ENCODE assay signal across 15 cellular contexts in genomic region chr12:6280672-6281071, GRCh38. TPM values are rescaled to one million over a fixed set of nuclear protein-coding genes. Genes with fewer than 3 reads are reported as not detected.
A peak's percentile ranks its signal among the peaks of the same experiment; 100 is the strongest.
DNase-seq lines count a peak whose midpoint lies in the region; ATAC-seq, FAIRE-seq and TF ChIP-seq lines count a peak whose summit lies in the region.
"Had no signal": no experiment of that assay in that cellular context is flagged by ENCODE, and none has a peak within 500 bp of the region (broad histone marks: within the 10 kb centered on the region; RNA-seq: fewer than 3 reads in every experiment).

No MANE protein-coding gene starts in this region.

- FAIRE-seq in keratinocyte (lab: Jason Lieb, UNC): no peak

- peaks cover 47% of the 10 kb centered on the region for H3K4me1 ChIP-seq in keratinocyte (ENCODE audit: control insufficient read depth, extremely low read depth, insufficient read depth, low read length)

- H2AFZ ChIP-seq in keratinocyte (ENCODE audit: control insufficient read depth, low read length): no peak overlapping the region

- H3K27ac Mint-ChIP-seq in T-helper 17 cell: no peak overlapping the region

- H3K27ac ChIP-seq in C4-2B: peak overlapping the region; percentile 95
- peak overlapping the region; percentile 95 for H3K27ac ChIP-seq in keratinocyte (ENCODE audit: control insufficient read depth, insufficient read depth, low read length)
- H3K27ac ChIP-seq in skin epidermis: peak overlapping the region in 15 of 21 experiments; percentile 14 to 96 (median 58)

- H3K4me3 ChIP-seq in keratinocyte (ENCODE audit: control insufficient read depth in 2 of 3, extremely low read depth in 1 of 3, insufficient read depth in 2 of 3, low read depth in 1 of 3, low read length in 3 of 3): no peak overlapping the region
- H3K4me3 ChIP-seq in skin epidermis: no peak overlapping the region
- H3K4me3 ChIP-seq: lung had no signal

- H3K4me2 ChIP-seq in keratinocyte (ENCODE audit: control insufficient read depth, extremely low read depth, insufficient read depth, low read depth, low read length): peak overlapping the region; percentile 89

- ATAC-seq in T-helper 17 cell (no peak), HG02763 (IDR thresholded peaks at IDR 0.05; ENCODE audit: unreplicated experiment) (no peak)

- no peaks in the 10 kb centered on the region for H4K20me1 ChIP-seq in keratinocyte (ENCODE audit: control insufficient read depth, extremely low read depth, insufficient read depth, low read length)

- H3K9ac ChIP-seq in keratinocyte (ENCODE audit: control insufficient read depth, extremely low read depth, insufficient read depth, low read length): peak overlapping the region; percentile 85

- peaks cover 16% of the 10 kb centered on the region for H3K4me1 Mint-ChIP-seq in T-helper 17 cell

- H3K79me2 ChIP-seq in keratinocyte (ENCODE audit: control insufficient read depth, insufficient read depth, low read length): no peaks in the 10 kb centered on the region

- H3K36me3 Mint-ChIP-seq in T-helper 17 cell (ENCODE audit: low read depth): no peaks in the 10 kb centered on the region

- H3K27me3 Mint-ChIP-seq in T-helper 17 cell: peaks cover 39% of the 10 kb centered on the region

- H3K4me3 Mint-ChIP-seq in T-helper 17 cell: peak overlapping the region; percentile 73

- H3K27me3 ChIP-seq in keratinocyte (ENCODE audit: control insufficient read depth, extremely low read depth, insufficient read depth, low read length): no peaks in the 10 kb centered on the region

- H3K9me3 ChIP-seq in T-helper 17 cell (ENCODE audit: control insufficient read depth, low read length, poor library complexity, severe bottlenecking): no peaks in the 10 kb centered on the region
- no peaks in the 10 kb centered on the region for H3K9me3 ChIP-seq in keratinocyte (ENCODE audit: control insufficient read depth, low read depth, low read length)

- TF ChIP-seq CTCF in C4-2B (conservative IDR thresholded peaks at IDR 0.05) (no peak), keratinocyte (optimal IDR thresholded peaks at IDR 0.05 in 1 of 3, IDR thresholded peaks at IDR 0.05 in 1 of 3, conservative IDR thresholded peaks at IDR 0.05 in 1 of 3; ENCODE audit: extremely low read depth in 1 of 3, insufficient read depth in 2 of 3, low read length in 3 of 3) (no peak)

- DNase-seq in T-helper 17 cell (no peak), keratinocyte (ENCODE audit: low read depth, low spot score) (no peak), DMS 273 (lab: John Stamatoyannopoulos, UW; ENCODE audit: unreplicated experiment) (no peak), GF-D8 (lab: John Stamatoyannopoulos, UW) (no peak), pons (ENCODE audit: low spot score) (no peak)
- DNase-seq: activated CD4-positive, CD25-positive, alpha-beta regulatory T cell; AML-193; cortex of kidney; NCI-H1092 treated with DMSO at 0.1 percent for 48 hours had no signal

- H3K9me1 ChIP-seq in keratinocyte (ENCODE audit: control insufficient read depth, extremely low read depth, insufficient read depth, low read length): no peaks in the 10 kb centered on the region

- H3K36me3 ChIP-seq in keratinocyte (ENCODE audit: control insufficient read depth in 2 of 2, extremely low read depth in 1 of 2, insufficient read depth in 2 of 2, low read length in 2 of 2): no peaks in the 10 kb centered on the region

- dilution Hi-C loops in keratinocyte (cut with MboI; ENCODE audit: extremely low pct_ligation_motif_present, low sequenced_read_pairs): no loop called here

RNA-seq across cellular contexts. Expression of gene PLEKHG6, which starts 29.8 kb away (rescaled TPM):
- total RNA-seq in T-helper 17 cell: not detected
- polyA plus RNA-seq in keratinocyte: 0.74 to 1.9 TPM (median 0.81 TPM) in 3 replicates
- 2.2 TPM for polyA plus RNA-seq in keratinocyte (2011; ENCODE audit: low read depth)
- polyA plus RNA-seq in keratinocyte (2011; cell fraction: cytosol; rRNA removed): 1.8 and 3.2 TPM in 2 replicates
- polyA plus RNA-seq in keratinocyte (2011; cell fraction: nucleus; rRNA removed): 3.3 and 9.0 TPM in 2 replicates
- 1.7 and 9.6 TPM in 2 replicates for polyA plus RNA-seq in keratinocyte (2012; ENCODE audit: low replicate concordance)
- polyA minus RNA-seq in keratinocyte: 1.2 to 5.2 TPM (median 4.6 TPM) in 3 replicates
- polyA minus RNA-seq in keratinocyte (2011; cell fraction: cytosol; rRNA and poly(A)+ RNA removed): 5.6 TPM
- 1.5 and 2.1 TPM in 2 replicates for polyA minus RNA-seq in keratinocyte (2011; cell fraction: nucleus; rRNA and poly(A)+ RNA removed)
- total RNA-seq: NCI-H460, OCI-LY7 had no signal
